In the genomic region with DNA sequence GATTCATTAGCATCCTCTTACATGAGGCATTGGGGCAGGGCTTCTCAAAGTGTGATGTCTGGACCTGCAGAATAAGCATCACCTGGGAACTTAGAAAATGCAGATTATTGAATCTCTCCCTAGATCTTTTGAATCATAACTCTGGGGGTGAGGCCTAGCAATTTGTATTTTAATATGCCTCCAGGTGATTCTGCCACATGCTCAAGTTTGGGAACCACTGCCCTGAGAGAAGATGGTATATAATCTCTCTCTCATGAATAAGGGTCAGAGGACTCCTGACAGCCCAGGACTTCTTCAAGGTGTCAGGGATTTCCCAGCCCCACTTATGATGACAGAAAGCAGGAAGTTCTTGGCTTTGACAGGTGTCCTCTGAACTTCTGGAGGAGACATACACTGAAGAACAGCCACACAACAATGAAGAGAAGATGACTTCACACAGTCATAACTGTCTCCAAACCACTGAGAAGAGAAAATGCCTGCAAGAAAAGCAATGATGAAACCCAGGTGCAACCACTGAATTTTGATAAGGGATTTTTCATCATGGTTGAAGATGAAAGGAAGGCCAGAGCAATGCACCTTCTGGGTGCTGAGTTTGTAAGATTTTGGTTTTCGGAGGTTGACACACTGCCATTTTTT, we compare ENCODE assay signal across 10 cellular contexts.
DNase-seq lines count a peak whose midpoint lies in the region; ATAC-seq lines count a peak whose summit lies in the region.
"Had no signal": no experiment of that assay in that cellular context is flagged by ENCODE, and none has a peak within 500 bp of the region (broad histone marks: within the 10 kb centered on the region; RNA-seq: fewer than 3 reads in every experiment).

No MANE protein-coding gene starts in this region.

- ATAC-seq in GM18873 (IDR thresholded peaks at IDR 0.05; ENCODE audit: low FRiP score, unreplicated experiment) (peak; percentile 98), GM21390 (IDR thresholded peaks at IDR 0.05; ENCODE audit: unreplicated experiment) (peak; percentile 89), HG03045 (IDR thresholded peaks at IDR 0.05; ENCODE audit: unreplicated experiment) (peak; percentile 86)
- peak; percentile 82 for ATAC-seq in activated T-helper 17 cell treated with anti-CD3 and anti-CD28 coated beads, Interleukin-2, amount 50 U/mL, for 72 hours (replicated peaks)
- ATAC-seq: GM23338 had no signal

- peaks cover 4% of the 10 kb centered on the region for H3K4me1 Mint-ChIP-seq in activated T-helper 17 cell treated with anti-CD3 and anti-CD28 coated beads, Interleukin-2, amount 50 U/mL, for 72 hours

- H3K9me3 Mint-ChIP-seq in activated T-helper 17 cell treated with anti-CD3 and anti-CD28 coated beads, Interleukin-2, amount 50 U/mL, for 72 hours = no peaks in the 10 kb centered on the region
- H3K9me3 Mint-ChIP-seq: GM23338, neural progenitor cell had no signal

- no peak for DNase-seq in hypothalamus (lab: John Stamatoyannopoulos, UW)
- no peak for DNase-seq in NOMO-1 treated with DMSO at 0.1 percent for 48 hours (lab: John Stamatoyannopoulos, UW; ENCODE audit: unreplicated experiment)
- DNase-seq in cerebellar nuclear complex (lab: John Stamatoyannopoulos, UW) = no peak
- DNase-seq: kidney glomerular epithelial cell had no signal

- H3K27ac Mint-ChIP-seq in activated T-helper 17 cell treated with anti-CD3 and anti-CD28 coated beads, Interleukin-2, amount 50 U/mL, for 72 hours = no peak overlapping the region
- H3K27ac Mint-ChIP-seq: GM23338, neural progenitor cell had no signal

- H3K27me3 Mint-ChIP-seq in activated T-helper 17 cell treated with anti-CD3 and anti-CD28 coated beads, Interleukin-2, amount 50 U/mL, for 72 hours = no peaks in the 10 kb centered on the region

- H3K4me3 Mint-ChIP-seq in activated T-helper 17 cell treated with anti-CD3 and anti-CD28 coated beads, Interleukin-2, amount 50 U/mL, for 72 hours = no peak overlapping the region
- H3K4me3 Mint-ChIP-seq: GM23338, neural progenitor cell had no signal

- no peaks in the 10 kb centered on the region for H3K36me3 Mint-ChIP-seq in activated T-helper 17 cell treated with anti-CD3 and anti-CD28 coated beads, Interleukin-2, amount 50 U/mL, for 72 hours (ENCODE audit: low read depth)
- H3K36me3 Mint-ChIP-seq: neural progenitor cell had no signal
